8 cellular contexts compared by ENCODE assay signal in genomic region chr2:231960810-231961348, GRCh38. TPM values are rescaled to one million over a fixed set of nuclear protein-coding genes. Genes with fewer than 3 reads are reported as not detected.
DNase-seq lines count a peak whose midpoint lies in the region; ATAC-seq and TF ChIP-seq lines count a peak whose summit lies in the region.

No MANE protein-coding gene starts in this region.

- peak overlapping the region; percentile 92 for H3K4me3 Mint-ChIP-seq in activated CD4-positive, alpha-beta T cell treated with anti-CD3 and anti-CD28 coated beads, Interleukin-2, amount 10 ng/mL, durations not matched to agents 24 days and 14 days
- H3K4me3 Mint-ChIP-seq in stimulated activated naive B cell treated with anti-CD40 and anti-IgM and Interleukin-4, amounts not matched to agents 10 μg/mL and 1 μg/mL and 100 μg/mL, for 72 hours: peak overlapping the region; percentile 86 to 87

- peaks cover 9% of the 10 kb centered on the region for H3K36me3 Mint-ChIP-seq in activated CD4-positive, alpha-beta T cell treated with anti-CD3 and anti-CD28 coated beads, Interleukin-2, amount 10 ng/mL, durations not matched to agents 24 days and 14 days (ENCODE audit: low read depth)
- peaks cover 5 to 7% of the 10 kb centered on the region in 2 donors for H3K36me3 Mint-ChIP-seq in stimulated activated naive B cell treated with anti-CD40 and anti-IgM and Interleukin-4, amounts not matched to agents 10 μg/mL and 1 μg/mL and 100 μg/mL, for 72 hours

- H3K27me3 Mint-ChIP-seq in activated CD4-positive, alpha-beta T cell treated with anti-CD3 and anti-CD28 coated beads, Interleukin-2, amount 10 ng/mL, durations not matched to agents 24 days and 14 days: peaks cover 7% of the 10 kb centered on the region
- H3K27me3 Mint-ChIP-seq in stimulated activated naive B cell treated with anti-CD40 and anti-IgM and Interleukin-4, amounts not matched to agents 10 μg/mL and 1 μg/mL and 100 μg/mL, for 72 hours: peaks cover 5 to 7% of the 10 kb centered on the region in 2 donors

- intact Hi-C loops in activated CD4-positive, alpha-beta T cell treated with anti-CD3 and anti-CD28 coated beads, Interleukin-2, amount 10 ng/mL, durations not matched to agents 24 days and 14 days (cut with micrococcal nuclease): loop anchor here (1.0 kb wide), 1 partner anchor 180 kb away; the partner anchor contains the start of gene PDE6D
- intact Hi-C loops in right cardiac atrium (cut with DNase I): no loop called here

- ATAC-seq in right cardiac atrium (no peak), HG03469 (IDR thresholded peaks at IDR 0.05; ENCODE audit: unreplicated experiment) (no peak), GM21447 (IDR thresholded peaks at IDR 0.05; ENCODE audit: unreplicated experiment) (no peak)
- ATAC-seq in stimulated activated naive B cell treated with anti-CD40 and anti-IgM and Interleukin-4, amounts not matched to agents 10 μg/mL and 1 μg/mL and 100 μg/mL, for 72 hours (replicated peaks): peak; percentile 56 to 61

- H3K27ac Mint-ChIP-seq in activated CD4-positive, alpha-beta T cell treated with anti-CD3 and anti-CD28 coated beads, Interleukin-2, amount 10 ng/mL, durations not matched to agents 24 days and 14 days: peak overlapping the region; percentile 86
- peak overlapping the region; percentile 89 for H3K27ac Mint-ChIP-seq in stimulated activated naive B cell treated with anti-CD40 and anti-IgM and Interleukin-4, amounts not matched to agents 10 μg/mL and 1 μg/mL and 100 μg/mL, for 72 hours

- H3K4me1 Mint-ChIP-seq in activated CD4-positive, alpha-beta T cell treated with anti-CD3 and anti-CD28 coated beads, Interleukin-2, amount 10 ng/mL, durations not matched to agents 24 days and 14 days: peaks cover 22% of the 10 kb centered on the region
- H3K4me1 Mint-ChIP-seq in stimulated activated naive B cell treated with anti-CD40 and anti-IgM and Interleukin-4, amounts not matched to agents 10 μg/mL and 1 μg/mL and 100 μg/mL, for 72 hours: peaks cover 15 to 51% of the 10 kb centered on the region in 2 donors

- 56% methylated on average over 18 of the region's 18 CpGs for WGBS in right cardiac atrium

- H3K4me1 ChIP-seq in right cardiac atrium (ENCODE audit: control insufficient read depth, insufficient read depth, low read length): peaks cover 2% of the 10 kb centered on the region

- H3K27ac ChIP-seq in WERI-Rb-1 (peak overlapping the region; percentile 95), right cardiac atrium (ENCODE audit: low read length) (no peak overlapping the region)

- H3K27me3 ChIP-seq in WERI-Rb-1 (ENCODE audit: insufficient read depth, low read depth, severe bottlenecking): no peaks in the 10 kb centered on the region
- no peaks in the 10 kb centered on the region for H3K27me3 ChIP-seq in right cardiac atrium (ENCODE audit: control insufficient read depth, insufficient read depth)

- TF ChIP-seq CTCF in WERI-Rb-1 (IDR thresholded peaks at IDR 0.05; ENCODE audit: low read depth, low read length): no peak

- H3K9me3 Mint-ChIP-seq in activated CD4-positive, alpha-beta T cell treated with anti-CD3 and anti-CD28 coated beads, Interleukin-2, amount 10 ng/mL, durations not matched to agents 24 days and 14 days: peaks cover 6% of the 10 kb centered on the region
- no peaks in the 10 kb centered on the region for H3K9me3 Mint-ChIP-seq in stimulated activated naive B cell treated with anti-CD40 and anti-IgM and Interleukin-4, amounts not matched to agents 10 μg/mL and 1 μg/mL and 100 μg/mL, for 72 hours

- H3K4me3 ChIP-seq in WERI-Rb-1 (ENCODE audit: low read depth, low read length): peak overlapping the region; percentile 96
- H3K4me3 ChIP-seq in right cardiac atrium (ENCODE audit: low read length): peak overlapping the region; percentile 71

- H3K36me3 ChIP-seq in WERI-Rb-1: peaks cover 3% of the 10 kb centered on the region; the same call in 1 of the 2 replicates

- H3K9me3 ChIP-seq in WERI-Rb-1 (ENCODE audit: severe bottlenecking) (no peaks in the 10 kb centered on the region), right cardiac atrium (ENCODE audit: control insufficient read depth, low read length) (no peaks in the 10 kb centered on the region)

- no peak for DNase-seq in activated CD4-positive, alpha-beta T cell treated with anti-CD3 and anti-CD28 coated beads, Interleukin-2, amount 10 ng/mL, durations not matched to agents 24 days and 14 days
- no peak for DNase-seq in activated CD4-positive, alpha-beta T cell treated with anti-CD3 and anti-CD28 coated beads for 4 hours
- DNase-seq in WERI-Rb-1 (no peak), right cardiac atrium (no peak), DMS153 treated with DMSO at 0.1 percent for 48 hours (lab: John Stamatoyannopoulos, UW; ENCODE audit: unreplicated experiment) (no peak)
- DNase-seq in stimulated activated naive B cell treated with anti-CD40 and anti-IgM and Interleukin-4, amounts not matched to agents 10 μg/mL and 1 μg/mL and 100 μg/mL, for 72 hours: no peak

RNA-seq across cellular contexts. Expression of gene DIS3L2, which starts 0.6 kb away (rescaled TPM):
- total RNA-seq in activated CD4-positive, alpha-beta T cell treated with anti-CD3 and anti-CD28 coated beads, Interleukin-2, amount 10 ng/mL, durations not matched to agents 24 days and 14 days: 27.8 and 29.5 TPM in 2 replicates
- total RNA-seq in right cardiac atrium: 10 to 100 TPM; 19.2 to 25.4 (median 22.4) TPM
- polyA plus RNA-seq in right cardiac atrium: 11.0 TPM

RNA-seq across cellular contexts. Expression of gene NPPC, which starts 34.7 kb away (rescaled TPM):
- 0.76 and 2.2 TPM in 2 replicates for total RNA-seq in activated CD4-positive, alpha-beta T cell treated with anti-CD3 and anti-CD28 coated beads, Interleukin-2, amount 10 ng/mL, durations not matched to agents 24 days and 14 days
- 10 to 100 TPM in 1 of 4 donors, 1 to 10 TPM in 3; 2.1 to 14.0 (median 3.4) TPM for total RNA-seq in right cardiac atrium
- polyA plus RNA-seq in right cardiac atrium: 1.7 TPM

Comparison
In these comparisons a context has a peak if more than half of its experiments do, and no peak if none do; other contexts are left out.
1. ATAC-seq: peak in stimulated activated naive B cell treated with anti-CD40 and anti-IgM and Interleukin-4, amounts not matched to agents 10 μg/mL and 1 μg/mL and 100 μg/mL, for 72 hours (2 of 2); none in right cardiac atrium (0 of 2), HG03469 (single experiment) and GM21447 (single experiment).